ENCODE assay signal across 1 cellular context in genomic region chr7:113188396-113188795, GRCh38.
TF ChIP-seq lines count a peak whose summit lies in the region.

No MANE protein-coding gene starts in this region.

TF ChIP-seq in GM23338, 12 proteins besides CTCF, POLR2A, EP300 and RAD21 (continued from another document):
- TF ChIP-seq ETS1 (IDR thresholded peaks at IDR 0.05) (no peak), EZH2phosphoT487 (IDR thresholded peaks at IDR 0.05; ENCODE audit: unreplicated experiment) (no peak), CREB1 (CRISPR knock-in tag; IDR thresholded peaks at IDR 0.05; ENCODE audit: low read depth) (no peak), REST (IDR thresholded peaks at IDR 0.05; ENCODE audit: unreplicated experiment) (no peak), ZNF331 (CRISPR knock-in tag; IDR thresholded peaks at IDR 0.05; ENCODE audit: low read depth) (no peak), STAT1 (IDR thresholded peaks at IDR 0.05; ENCODE audit: unreplicated experiment) (no peak), ZNF114 (CRISPR knock-in tag; IDR thresholded peaks at IDR 0.05) (no peak)
